ENCODE assay signal across 9 cellular contexts in the genomic region with DNA sequence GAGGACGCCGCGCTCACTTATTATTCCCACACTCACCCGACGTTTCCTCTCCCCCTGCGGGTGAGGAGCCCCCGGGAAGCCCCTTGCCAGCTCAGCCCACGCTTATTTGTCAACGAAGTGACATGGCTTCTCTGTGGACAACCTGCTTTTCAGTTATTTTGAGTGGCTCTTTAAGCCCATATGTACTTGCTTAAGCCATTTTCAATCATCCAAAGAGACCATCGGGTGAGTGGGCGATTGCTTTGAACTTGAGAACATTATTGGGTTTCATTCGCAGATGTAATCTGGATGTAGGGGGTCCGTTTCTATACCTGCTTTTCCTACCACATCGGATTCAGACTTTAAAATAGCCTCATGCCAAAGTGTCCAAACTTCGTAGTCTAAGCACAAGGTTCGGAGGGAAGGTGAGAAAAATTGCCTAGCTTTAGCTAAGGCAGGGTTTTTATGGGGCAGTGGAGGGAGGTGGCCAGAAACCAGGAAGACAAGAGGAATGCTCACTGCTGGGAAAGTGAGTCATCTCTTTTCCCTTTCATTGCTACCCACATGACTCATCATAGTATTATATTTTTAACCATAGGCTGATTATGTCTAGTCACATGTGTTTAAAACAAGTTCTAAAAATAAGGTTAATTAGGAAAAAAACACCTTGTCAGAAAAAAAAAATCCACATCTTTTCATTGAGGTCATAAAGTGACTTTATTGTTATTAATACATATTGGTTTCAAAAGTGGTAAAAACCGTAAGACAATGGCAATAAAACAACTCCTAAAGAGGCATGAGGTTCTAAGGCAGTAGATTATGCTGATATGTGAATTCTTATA.
DNase-seq lines count a peak whose midpoint lies in the region; TF ChIP-seq lines count a peak whose summit lies in the region.
"Had no signal": no experiment of that assay in that cellular context is flagged by ENCODE, and none has a peak within 500 bp of the region (broad histone marks: within the 10 kb centered on the region; RNA-seq: fewer than 3 reads in every experiment).

No MANE protein-coding gene starts in this region.

- H3K4ac ChIP-seq in trophoblast cell (ENCODE audit: low read depth, low read length) = peak overlapping the region; percentile 97

- H3K4me1 ChIP-seq in GM23248 (ENCODE audit: insufficient read depth) = peaks cover 35% of the 10 kb centered on the region
- H3K4me1 ChIP-seq in trophoblast cell (ENCODE audit: control insufficient read depth in 1 of 2, insufficient read depth in 2 of 2, low read length in 2 of 2) = peaks cover 7 to 10% of the 10 kb centered on the region in 2 experiments

- no peaks in the 10 kb centered on the region for H4K20me1 ChIP-seq in GM23248 (ENCODE audit: insufficient read depth)

- H4K12ac ChIP-seq in trophoblast cell (ENCODE audit: low read depth, low read length) = peak overlapping the region; percentile 77

- H3K4me2 ChIP-seq in GM23248 (ENCODE audit: unreplicated experiment) (peak overlapping the region; percentile 38), trophoblast cell (ENCODE audit: low read length) (no peak overlapping the region)

- no peaks in the 10 kb centered on the region for H3K9me2 ChIP-seq in GM23248 (ENCODE audit: insufficient read depth)

- H3K27ac ChIP-seq in GM23248 (peak overlapping the region; percentile 66), trophoblast cell (ENCODE audit: low read depth, low read length) (peak overlapping the region; percentile 95)

- no peaks in the 10 kb centered on the region for H3K9me3 ChIP-seq in GM23248 (ENCODE audit: low read depth)
- no peaks in the 10 kb centered on the region for H3K9me3 ChIP-seq in trophoblast cell (ENCODE audit: insufficient read depth, low read depth, low read length)

- peak overlapping the region; percentile 100 for H2BK120ac ChIP-seq in trophoblast cell (ENCODE audit: insufficient read depth, low read length, poor library complexity)

- H3K18ac ChIP-seq in trophoblast cell (ENCODE audit: low read length) = peak overlapping the region; percentile 89

- DNase-seq in GM23248 (peak; percentile 95), NCI-H460 (ENCODE audit: extremely low read depth, low read depth) (peak; percentile 64), epithelial cell of esophagus (ENCODE audit: low read depth) (peak; percentile 92), trophoblast cell (peak; percentile 41 to 80), NOMO-1 treated with dmso at 0.1 percent for 144 hours (lab: John Stamatoyannopoulos, UW; ENCODE audit: unreplicated experiment) (no peak), NCI-H2227 treated with DMSO at 0.1 percent for 48 hours (lab: John Stamatoyannopoulos, UW) (no peak), NCI-H446 (lab: John Stamatoyannopoulos, UW) (no peak), NCI-H2196 treated with DMSO at 0.1 percent for 48 hours (lab: John Stamatoyannopoulos, UW; ENCODE audit: unreplicated experiment) (no peak)
- DNase-seq: T-helper 9 cell had no signal

- peak overlapping the region; percentile 99 for H2BK12ac ChIP-seq in trophoblast cell (ENCODE audit: low read length)

- H2BK5ac ChIP-seq in trophoblast cell (ENCODE audit: low read depth, low read length, poor library complexity) = peak overlapping the region; percentile 100

- peaks cover 21% of the 10 kb centered on the region for H3F3A ChIP-seq in GM23248 (ENCODE audit: insufficient read depth)

- H4K91ac ChIP-seq in trophoblast cell (ENCODE audit: low read depth, low read length) = peak overlapping the region; percentile 100

- no peak overlapping the region for H3K23ac ChIP-seq in trophoblast cell (ENCODE audit: low read length)

- peak overlapping the region; percentile 94 for H4K8ac ChIP-seq in trophoblast cell (ENCODE audit: low read depth, low read length)

- peak overlapping the region; percentile 95 for H3K14ac ChIP-seq in trophoblast cell (ENCODE audit: low read length)

- peak overlapping the region; percentile 97 for H2AK5ac ChIP-seq in trophoblast cell (ENCODE audit: low read length)

- H3K27me3 ChIP-seq in GM23248 (replicated peaks; ENCODE audit: insufficient read depth) = no peaks in the 10 kb centered on the region
- no peaks in the 10 kb centered on the region for H3K27me3 ChIP-seq in trophoblast cell (ENCODE audit: insufficient read depth, low read length)

- H3K9ac ChIP-seq in GM23248 = peak overlapping the region; percentile 12; the same call in 1 of the 2 replicates
- H3K9ac ChIP-seq in trophoblast cell (ENCODE audit: low read length) = no peak overlapping the region

- no peak for TF ChIP-seq CTCF in epithelial cell of esophagus (IDR thresholded peaks at IDR 0.05; ENCODE audit: insufficient read depth, low read depth, low read length, missing control alignments)

- H3K36me3 ChIP-seq in GM23248 (ENCODE audit: low read depth) (no peaks in the 10 kb centered on the region), trophoblast cell (ENCODE audit: control insufficient read depth in 1 of 2, insufficient read depth in 2 of 2, low read length in 2 of 2) (peaks cover 0 to 2% of the 10 kb centered on the region in 2 experiments)

- 67 to 70% methylated on average over 17 of the region's 17 CpGs for WGBS in GM23248 (ENCODE audit: low coverage in 1 of 2, low lambda C conversion rate in 2 of 2, missing lambda C conversion rate in 2 of 2), 2 experiments
- no CpG with 5 or more reads among the region's 17 CpGs for WGBS in trophoblast cell (ENCODE audit: extremely low coverage, insufficient coverage, insufficient read length)

- in situ Hi-C loops in GM23248 (cut with MboI) = no loop called here

- no peak overlapping the region for H3K4me3 ChIP-seq in GM23248
- H3K4me3 ChIP-seq in epithelial cell of esophagus (ENCODE audit: low read length) = no peak overlapping the region
- H3K4me3 ChIP-seq in trophoblast cell (ENCODE audit: low read depth, low read length) = no peak overlapping the region

- H3K79me1 ChIP-seq in trophoblast cell (ENCODE audit: low read length) = peaks cover 19% of the 10 kb centered on the region

- peak overlapping the region; percentile 64 for H2AFZ ChIP-seq in GM23248
- no peak overlapping the region for H2AFZ ChIP-seq in trophoblast cell (ENCODE audit: insufficient read depth, low read length, poor library complexity)

- H3K79me2 ChIP-seq in GM23248 (ENCODE audit: insufficient read depth) = no peaks in the 10 kb centered on the region
- peaks cover 2% of the 10 kb centered on the region for H3K79me2 ChIP-seq in trophoblast cell (ENCODE audit: control insufficient read depth, insufficient read depth, low read length, poor library complexity)

Comparison
In these comparisons a context has a peak if more than half of its experiments do, and no peak if none do; other contexts are left out.
1. DNase-seq: peak in GM23248 (single experiment), NCI-H460 (single experiment), epithelial cell of esophagus (single experiment) and trophoblast cell (2 of 2); none in NOMO-1 treated with dmso at 0.1 percent for 144 hours (single experiment), NCI-H2227 treated with DMSO at 0.1 percent for 48 hours (single experiment), NCI-H446 (0 of 2) and NCI-H2196 treated with DMSO at 0.1 percent for 48 hours (single experiment).